9 cellular contexts compared by ENCODE assay signal in genomic region chrX:129956765-129957164, GRCh38. TPM values are rescaled to one million over a fixed set of nuclear protein-coding genes. Genes with fewer than 3 reads are reported as not detected.
DNase-seq lines count a peak whose midpoint lies in the region; ATAC-seq and TF ChIP-seq lines count a peak whose summit lies in the region.
"Had no signal": no experiment of that assay in that cellular context is flagged by ENCODE, and none has a peak within 500 bp of the region (broad histone marks: within the 10 kb centered on the region; RNA-seq: fewer than 3 reads in every experiment).

No MANE protein-coding gene starts in this region.

- no peaks in the 10 kb centered on the region for H3K9me3 Mint-ChIP-seq in activated naive CD8-positive, alpha-beta T cell treated with anti-CD3 and anti-CD28 coated beads for 36 hours

- H3K27ac ChIP-seq in heart right ventricle: peak overlapping the region in 9 of 10 donors; percentile 19 to 86 (median 60)
- H3K27ac ChIP-seq in lower lobe of right lung: peak overlapping the region; percentile 68
- no peak overlapping the region for H3K27ac ChIP-seq in urinary bladder (ENCODE audit: low read depth)

- POLR2A ChIA-PET in HEK293T (lab: Yijun Ruan, JAX): interaction anchor here (0.6 to 1.5 kb wide), 6 partner anchors 14 to 71 kb away, joined by 3 to 4 read pairs (median 3); partner anchors contain the start of gene UTP14A

- H3K4me1 ChIP-seq in heart right ventricle (peaks cover 0 to 19% (median 0%) of the 10 kb centered on the region in 9 donors), lower lobe of right lung (peaks cover 4% of the 10 kb centered on the region), urinary bladder (ENCODE audit: insufficient read depth) (no peaks in the 10 kb centered on the region)

- TF ChIP-seq CTCF in heart right ventricle (IDR thresholded peaks at IDR 0.05): no peak
- no peak for TF ChIP-seq CTCF in lower lobe of right lung (IDR thresholded peaks at IDR 0.05)

- H3K27me3 Mint-ChIP-seq in activated naive CD8-positive, alpha-beta T cell treated with anti-CD3 and anti-CD28 coated beads for 36 hours: peaks cover 5% of the 10 kb centered on the region

- H3K9me3 ChIP-seq in heart right ventricle (no peaks in the 10 kb centered on the region), lower lobe of right lung (no peaks in the 10 kb centered on the region)

- H3K27ac Mint-ChIP-seq in activated naive CD8-positive, alpha-beta T cell treated with anti-CD3 and anti-CD28 coated beads for 36 hours: no peak overlapping the region

- no peaks in the 10 kb centered on the region for H3K36me3 ChIP-seq in heart right ventricle
- no peaks in the 10 kb centered on the region for H3K36me3 ChIP-seq in lower lobe of right lung
- H3K36me3 ChIP-seq in urinary bladder (ENCODE audit: insufficient read depth): no peaks in the 10 kb centered on the region

- no peak for ATAC-seq in heart right ventricle
- ATAC-seq in lower lobe of right lung: no peak
- no peak for ATAC-seq in HG03378 (IDR thresholded peaks at IDR 0.05; ENCODE audit: unreplicated experiment)

- CTCF ChIA-PET in HEK293T (lab: Yijun Ruan, JAX): interaction anchor here (0.9 kb wide), 1 partner anchor 104 kb away, joined by 3 read pairs; no protein-coding TSS in a partner anchor

- no peak for DNase-seq in heart right ventricle
- no peak for DNase-seq in cardiac septum (ENCODE audit: low spot score)
- no peak for DNase-seq in activated naive CD8-positive, alpha-beta T cell treated with anti-CD3 and anti-CD28 coated beads for 36 hours
- no peak for DNase-seq in lower lobe of right lung
- no peak for DNase-seq in hepatic stellate cell (ENCODE audit: low spot score)
- no peak for DNase-seq in HEK293T (ENCODE audit: extremely low spot score)
- DNase-seq: activated CD4-positive, alpha-beta T cell treated with anti-CD3 and anti-CD28 coated beads, Interleukin-2, amount 50 U/mL, for 1 hour had no signal

- H3K27me3 ChIP-seq in heart right ventricle (peaks cover 0 to 12% (median 0%) of the 10 kb centered on the region in 7 donors), lower lobe of right lung (ENCODE audit: low read depth) (no peaks in the 10 kb centered on the region)

- H3K4me1 Mint-ChIP-seq in activated naive CD8-positive, alpha-beta T cell treated with anti-CD3 and anti-CD28 coated beads for 36 hours: peaks cover 12% of the 10 kb centered on the region

- H3K4me3 Mint-ChIP-seq in activated naive CD8-positive, alpha-beta T cell treated with anti-CD3 and anti-CD28 coated beads for 36 hours: peak overlapping the region; percentile 50

- intact Hi-C loops in heart right ventricle (cut with DNase I) (no loop called here), cardiac septum (cut with DNase I) (no loop called here), lower lobe of right lung (cut with DNase I) (no loop called here)

- WGBS in heart right ventricle, 2 donors: 10 to 13% methylated on average over 14 to 20 of the region's 20 CpGs
- WGBS in urinary bladder: 8% methylated on average over 20 of the region's 20 CpGs

- no peaks in the 10 kb centered on the region for H3K36me3 Mint-ChIP-seq in activated naive CD8-positive, alpha-beta T cell treated with anti-CD3 and anti-CD28 coated beads for 36 hours

- H3K4me3 ChIP-seq in heart right ventricle (peak overlapping the region; percentile 32 to 54 (median 48)), lower lobe of right lung (peak overlapping the region; percentile 49), urinary bladder (ENCODE audit: low read depth, low read length) (peak overlapping the region; percentile 41)

TF ChIP-seq in HEK293T, 16 proteins besides CTCF, POLR2A, EP300 and RAD21:
- no peak for TF ChIP-seq HDGF (IDR thresholded peaks at IDR 0.05; ENCODE audit: borderline replicate concordance)
- TF ChIP-seq ARNT (IDR thresholded peaks at IDR 0.05): no peak
- no peak for TF ChIP-seq CTBP1 (IDR thresholded peaks at IDR 0.05; ENCODE audit: borderline replicate concordance)
- no peak for TF ChIP-seq L3MBTL2 (conservative IDR thresholded peaks at IDR 0.05)
- no peak for TF ChIP-seq FOXA1 (IDR thresholded peaks at IDR 0.05)
- no peak for TF ChIP-seq FOXM1 (IDR thresholded peaks at IDR 0.05; ENCODE audit: borderline replicate concordance)
- TF ChIP-seq BHLHE40 (IDR thresholded peaks at IDR 0.05; ENCODE audit: borderline replicate concordance): no peak
- TF ChIP-seq ZNF384 (IDR thresholded peaks at IDR 0.05): no peak
- no peak for TF ChIP-seq ELF4 (IDR thresholded peaks at IDR 0.05)
- TF ChIP-seq LEF1 (IDR thresholded peaks at IDR 0.05; ENCODE audit: borderline replicate concordance): no peak
- TF ChIP-seq NFRKB (IDR thresholded peaks at IDR 0.05): no peak

RNA-seq across cellular contexts. Expression of gene BCORL1, which starts 25.7 kb away (rescaled TPM):
- total RNA-seq in heart right ventricle (10 to 100 TPM in 1 of 10 donors, 1 to 10 TPM in 9; 4.9 to 12.8 (median 8.3) TPM), cardiac septum (9.8 TPM), lower lobe of right lung (13.6 TPM), urinary bladder (4.5 TPM)
- polyA plus RNA-seq in heart right ventricle (1 to 10 TPM; 2.1 to 3.1 TPM), urinary bladder (9.4 TPM)
- total RNA-seq in activated naive CD8-positive, alpha-beta T cell treated with anti-CD3 and anti-CD28 coated beads for 36 hours: 1 to 10 TPM; 6.8 to 7.3 TPM

RNA-seq across cellular contexts. Expression of gene UTP14A, which starts 50.8 kb away (rescaled TPM):
- total RNA-seq in heart right ventricle (10 to 100 TPM in 2 of 10 donors, 1 to 10 TPM in 8; 7.4 to 12.6 (median 9.6) TPM), cardiac septum (8.9 TPM), lower lobe of right lung (15.0 TPM), urinary bladder (11.0 TPM)
- polyA plus RNA-seq in heart right ventricle (10 to 100 TPM in 1 of 2 donors, 1 to 10 TPM in 1; 6.7 to 10.2 TPM), urinary bladder (13.9 TPM)
- total RNA-seq in activated naive CD8-positive, alpha-beta T cell treated with anti-CD3 and anti-CD28 coated beads for 36 hours: 10 to 100 TPM; 67.6 to 68.6 TPM
